Comparison of ENCODE assay signal across 1 cellular context in genomic region chr16:19167710-19168172, GRCh38.
TF ChIP-seq lines count a peak whose summit lies in the region.

No MANE protein-coding gene starts in this region.

TF ChIP-seq in HepG2, 621 proteins besides CTCF, POLR2A, EP300 and RAD21 (continued from another document and continues in another):
- 0 out of 2 replicates have a peak, but pooled peaks have one; percentile 46 for TF ChIP-seq POGK (CRISPR knock-in tag; conservative IDR thresholded peaks at IDR 0.05)
- TF ChIP-seq ZNF691 (CRISPR knock-in tag; IDR thresholded peaks at IDR 0.05; ENCODE audit: borderline replicate concordance, low read depth) = peak; percentile 62; the same call in 1 of the 2 replicates
- peak; percentile 98 for TF ChIP-seq PCBP1 (IDR thresholded peaks at IDR 0.05; ENCODE audit: borderline replicate concordance, low read depth, low read length)
- no peak for TF ChIP-seq ZNF430 (CRISPR knock-in tag; IDR thresholded peaks at IDR 0.05)
- peak; percentile 75 for TF ChIP-seq SALL1 (CRISPR knock-in tag; IDR thresholded peaks at IDR 0.05)
- no peak for TF ChIP-seq NFE2L1 (CRISPR knock-in tag; IDR thresholded peaks at IDR 0.05; ENCODE audit: borderline replicate concordance)
- TF ChIP-seq ZNF768 (CRISPR knock-in tag; IDR thresholded peaks at IDR 0.05) = peak; percentile 65; the same call in 1 of the 2 replicates
- TF ChIP-seq ZNF451 (CRISPR knock-in tag; IDR thresholded peaks at IDR 0.05) = peak; percentile 59; the same call in 1 of the 2 replicates
- TF ChIP-seq SAFB2 (CRISPR knock-in tag; IDR thresholded peaks at IDR 0.05; ENCODE audit: borderline replicate concordance, low read depth) = 0 out of 2 replicates have a peak, but pooled peaks have one; percentile 36
- peak; percentile 51; the same call in 1 of the 2 replicates for TF ChIP-seq ZNF891 (CRISPR knock-in tag; IDR thresholded peaks at IDR 0.05)
- peak; percentile 32; the same call in 1 of the 2 replicates for TF ChIP-seq DR1 (CRISPR knock-in tag; IDR thresholded peaks at IDR 0.05)
- TF ChIP-seq MED13 (CRISPR knock-in tag; IDR thresholded peaks at IDR 0.05) = 0 out of 2 replicates have a peak, but pooled peaks have one; percentile 17
- TF ChIP-seq DMTF1 (CRISPR knock-in tag; IDR thresholded peaks at IDR 0.05) = no peak
- peak; percentile 82; the same call in 1 of the 2 replicates for TF ChIP-seq MYC (CRISPR knock-in tag; IDR thresholded peaks at IDR 0.05; ENCODE audit: borderline replicate concordance)
- no peak for TF ChIP-seq ZBTB46 (CRISPR knock-in tag; IDR thresholded peaks at IDR 0.05; ENCODE audit: borderline replicate concordance)
- no peak; the same call in 1 of the 2 replicates for TF ChIP-seq HDAC6 (IDR thresholded peaks at IDR 0.05; ENCODE audit: low read depth, low read length)
- peak; percentile 49 for TF ChIP-seq AGO1 (IDR thresholded peaks at IDR 0.05; ENCODE audit: low read depth, low read length, poor library complexity, severe bottlenecking)
- peak; percentile 15; the same call in 1 of the 2 replicates for TF ChIP-seq ZNF232 (CRISPR knock-in tag; IDR thresholded peaks at IDR 0.05; ENCODE audit: borderline replicate concordance)
- TF ChIP-seq ZNF512B (CRISPR knock-in tag; IDR thresholded peaks at IDR 0.05; ENCODE audit: borderline replicate concordance) = 0 out of 2 replicates have a peak, but pooled peaks have one; percentile 37
- TF ChIP-seq MXI1 (IDR thresholded peaks at IDR 0.05; ENCODE audit: borderline replicate concordance, low read depth, low read length) = peak; percentile 58; the same call in 1 of the 3 replicates
- peak; percentile 94 for TF ChIP-seq XRCC5 (optimal IDR thresholded peaks at IDR 0.05; ENCODE audit: low read length)
- peak; percentile 10; the same call in 1 of the 2 replicates for TF ChIP-seq ZNF724P (CRISPR knock-in tag; IDR thresholded peaks at IDR 0.05; ENCODE audit: borderline replicate concordance)
- peak; percentile 42; the same call in 1 of the 2 replicates for TF ChIP-seq ZHX1 (CRISPR knock-in tag; IDR thresholded peaks at IDR 0.05; ENCODE audit: low read depth)
- peak; percentile 76 for TF ChIP-seq BORCS8-MEF2B (CRISPR knock-in tag; IDR thresholded peaks at IDR 0.05)
- TF ChIP-seq GABPA (IDR thresholded peaks at IDR 0.05; ENCODE audit: low read depth, low read length) = no peak
- no peak for TF ChIP-seq GABPA (CRISPR knock-in tag; IDR thresholded peaks at IDR 0.05; ENCODE audit: low read depth)
- TF ChIP-seq ZBTB10 (CRISPR knock-in tag; IDR thresholded peaks at IDR 0.05; ENCODE audit: borderline replicate concordance) = 0 out of 2 replicates have a peak, but pooled peaks have one; percentile 58
- TF ChIP-seq TFDP2 (CRISPR knock-in tag; IDR thresholded peaks at IDR 0.05) = 0 out of 2 replicates have a peak, but pooled peaks have one; percentile 17
- TF ChIP-seq MIER3 (CRISPR knock-in tag; IDR thresholded peaks at IDR 0.05; ENCODE audit: borderline replicate concordance) = no peak
- TF ChIP-seq MEIS2 (CRISPR knock-in tag; IDR thresholded peaks at IDR 0.05) = peak; percentile 48; the same call in 1 of the 2 replicates
- TF ChIP-seq ARNT2 (CRISPR knock-in tag; IDR thresholded peaks at IDR 0.05; ENCODE audit: low read depth) = peak; percentile 64; the same call in 1 of the 2 replicates
- 0 out of 2 replicates have a peak, but pooled peaks have one; percentile 10 for TF ChIP-seq NFYB (CRISPR knock-in tag; IDR thresholded peaks at IDR 0.05)
- TF ChIP-seq NFKBIZ (CRISPR knock-in tag; IDR thresholded peaks at IDR 0.05) = no peak
- TF ChIP-seq TEAD2 (CRISPR knock-in tag; IDR thresholded peaks at IDR 0.05) = no peak
- peak; percentile 70 for TF ChIP-seq ZNF766 (CRISPR knock-in tag; IDR thresholded peaks at IDR 0.05; ENCODE audit: borderline replicate concordance)
- TF ChIP-seq ZNF235 (CRISPR knock-in tag; IDR thresholded peaks at IDR 0.05; ENCODE audit: borderline replicate concordance) = peak; percentile 76; the same call in 1 of the 2 replicates
- peak; percentile 39 for TF ChIP-seq SRSF1 (optimal IDR thresholded peaks at IDR 0.05; ENCODE audit: low read depth, low read length)
- no peak for TF ChIP-seq ZBTB43 (CRISPR knock-in tag; conservative IDR thresholded peaks at IDR 0.05)
